Comparison of ENCODE assay signal across 8 cellular contexts in genomic region chr6:6546318-6547110, GRCh38. TPM values are rescaled to one million over a fixed set of nuclear protein-coding genes. Genes with fewer than 3 reads are reported as not detected.
A peak's percentile ranks its signal among the peaks of the same experiment; 100 is the strongest.
DNase-seq lines count a peak whose midpoint lies in the region; ATAC-seq, FAIRE-seq and TF ChIP-seq lines count a peak whose summit lies in the region.

No MANE protein-coding gene starts in this region.

- peaks cover 5 to 11% (median 7%) of the 10 kb centered on the region in 4 experiments for H3K4me1 ChIP-seq in H1 (replicated peaks in 1 of 4; ENCODE audit: control insufficient read depth in 3 of 4, insufficient read depth in 4 of 4, low read length in 3 of 4)
- peaks cover 5% of the 10 kb centered on the region for H3K4me1 ChIP-seq in mesodermal cell (ENCODE audit: control insufficient read depth, insufficient read depth, low read length, poor library complexity, severe bottlenecking)
- H3K4me1 ChIP-seq in thymus (ENCODE audit: control insufficient read depth, insufficient read depth, low read length) = no peaks in the 10 kb centered on the region

- no peaks in the 10 kb centered on the region for H4K20me1 ChIP-seq in H1 (replicated peaks in 1 of 2; ENCODE audit: control insufficient read depth in 1 of 2, insufficient read depth in 2 of 2, low read length in 2 of 2)

- no peaks in the 10 kb centered on the region for H3K79me2 ChIP-seq in H1 (ENCODE audit: control insufficient read depth in 1 of 2, insufficient read depth in 2 of 2, low read length in 2 of 2)

- 0 out of 2 replicates have a peak overlapping the region, but pooled peaks have one; percentile 72 for H2BK12ac ChIP-seq in H1 (ENCODE audit: low read depth, low read length)

- TF ChIP-seq EP300 in H1 (IDR thresholded peaks at IDR 0.05; ENCODE audit: borderline replicate concordance in 1 of 2, low read depth in 2 of 2, low read length in 2 of 2) = no peak

- H3K4ac ChIP-seq in H1 (replicated peaks; ENCODE audit: insufficient read length, low read depth, low read length) = no peak overlapping the region

- no peak overlapping the region for H2BK120ac ChIP-seq in H1 (replicated peaks; ENCODE audit: low read depth, low read length)

- CTCF ChIA-PET in activated CD4-positive, alpha-beta T cell treated with anti-CD3 and anti-CD28 coated beads for 36 hours (lab: Charles Lee) = interaction anchor here (0.7 to 4.2 kb wide), 30 partner anchors 8 to 1403 kb away, joined by 3 to 38 read pairs (median 3); partner anchors contain the start of gene F13A1
- CTCF ChIA-PET in H1 (lab: Charles Lee; ENCODE audit: partially characterized antibody) = interaction anchor here (0.6 to 3.5 kb wide), 41 partner anchors 9 to 1490 kb away, joined by 3 to 31 read pairs (median 4); partner anchors contain the start of gene F13A1

- intact Hi-C loops in activated CD4-positive, alpha-beta T cell treated with anti-CD3 and anti-CD28 coated beads for 36 hours (cut with DNase I, micrococcal nuclease) = loop anchor here (1.0 to 5.0 kb wide), 8 partner anchors 32 to 1404 kb away; partner anchors contain the start of gene NRN1 (in 1 of the 2)

- H3K27ac ChIP-seq in H1 (ENCODE audit: low read depth, low read length) (no peak overlapping the region), mesodermal cell (ENCODE audit: low read depth, low read length, severe bottlenecking) (no peak overlapping the region), thymus (ENCODE audit: low read depth) (no peak overlapping the region)

- peak overlapping the region; percentile 25 for H4K91ac ChIP-seq in H1 (replicated peaks; ENCODE audit: insufficient read length, low read length)

- H3K4me3 ChIP-seq in H1 (ENCODE audit: extremely low read depth in 1 of 4, insufficient read depth in 2 of 4, low read depth in 3 of 4, low read length in 4 of 4) (peak overlapping the region; percentile 25 to 67 (median 58)), mesodermal cell (ENCODE audit: extremely low read depth, insufficient read depth, low read length, poor library complexity, severe bottlenecking) (peak overlapping the region; percentile 29), thymus (ENCODE audit: low read length) (peak overlapping the region; percentile 3)

- FAIRE-seq in HTR-8/SVneo (lab: Jason Lieb, UNC) (no peak), H1 (lab: Jason Lieb, UNC) (no peak)

- peak overlapping the region; percentile 72 for H3K18ac ChIP-seq in H1 (ENCODE audit: extremely low read depth, low read length)

- H3K9me3 ChIP-seq in H1 (ENCODE audit: insufficient read depth in 2 of 2, low read depth in 1 of 2, low read length in 1 of 2) (no peaks in the 10 kb centered on the region), mesodermal cell (ENCODE audit: control insufficient read depth, low read length) (peaks cover 8% of the 10 kb centered on the region), thymus (ENCODE audit: control insufficient read depth) (no peaks in the 10 kb centered on the region)

- H3K79me1 ChIP-seq in H1 (ENCODE audit: low read depth, low read length) = no peaks in the 10 kb centered on the region

- no peak overlapping the region for H3K27ac Mint-ChIP-seq in activated CD4-positive, alpha-beta T cell treated with anti-CD3 and anti-CD28 coated beads for 36 hours

- H3K9me3 Mint-ChIP-seq in activated CD4-positive, alpha-beta T cell treated with anti-CD3 and anti-CD28 coated beads for 36 hours (ENCODE audit: low read depth) = no peaks in the 10 kb centered on the region

- no peak for TF ChIP-seq CTCF in H1 (IDR thresholded peaks at IDR 0.05; ENCODE audit: control extremely low read depth in 1 of 3, insufficient read depth in 1 of 3, low read depth in 1 of 3, low read length in 3 of 3)

- no peak overlapping the region for H2AK5ac ChIP-seq in H1 (ENCODE audit: low read depth, low read length)

- POLR2A ChIA-PET in activated CD4-positive, alpha-beta T cell treated with anti-CD3 and anti-CD28 coated beads for 36 hours (lab: Charles Lee) = interaction anchor here (0.6 to 0.7 kb wide), 2 partner anchors 9 to 1373 kb away, joined by 3 to 4 read pairs; no protein-coding TSS in a partner anchor
- POLR2A ChIA-PET in H1 (lab: Charles Lee; ENCODE audit: partially characterized antibody) = interaction anchor here (0.7 to 1.8 kb wide), 12 partner anchors 11 to 1403 kb away, joined by 3 to 7 read pairs (median 4); partner anchors contain the start of gene F13A1

- TF ChIP-seq RAD21 in H1 (IDR thresholded peaks at IDR 0.05 in 1 of 2, conservative IDR thresholded peaks at IDR 0.05 in 1 of 2; ENCODE audit: low read depth in 2 of 2, low read length in 2 of 2) = no peak; a peak in 1 of 4 replicates

- peak overlapping the region; percentile 21; the same call in 1 of the 2 replicates for H2BK20ac ChIP-seq in H1 (ENCODE audit: low read length)

- no peak overlapping the region for H2BK15ac ChIP-seq in H1 (ENCODE audit: low read length)

- no peak overlapping the region for H2BK5ac ChIP-seq in H1 (ENCODE audit: low read depth, low read length)

- H4K8ac ChIP-seq in H1 (ENCODE audit: extremely low read depth, insufficient read depth, low read length) = peak overlapping the region; percentile 95

- 3% methylated on average over 59 of the region's 64 CpGs; no CpG with 5 or more reads in 1 of the 2 experiments for WGBS in H1 (ENCODE audit: extremely low coverage in 1 of 2, insufficient coverage in 1 of 2, insufficient read length in 1 of 2, insufficient replicate concordance in 2 of 2, low coverage in 1 of 2, low lambda C conversion rate in 2 of 2, missing lambda C conversion rate in 1 of 2), 2 experiments
- 1 to 3% methylated on average over 53 to 54 of the region's 64 CpGs for WGBS in mesodermal cell (ENCODE audit: insufficient coverage in 2 of 2), 2 experiments
- WGBS in thymus = 1% methylated on average over 64 of the region's 64 CpGs

- TF ChIP-seq POLR2A in H1 (IDR thresholded peaks at IDR 0.05; ENCODE audit: control extremely low read depth in 1 of 2, low read depth in 2 of 2, low read length in 2 of 2) = peak in 1 of 2 experiments; percentile 57; a peak in 1 of 3 replicates

- peak; percentile 64 for DNase-seq in DMS53 treated with DMSO at 0.1 percent for 48 hours (lab: John Stamatoyannopoulos, UW; ENCODE audit: unreplicated experiment)
- peak; percentile 13 for DNase-seq in HTR-8/SVneo (ENCODE audit: insufficient read length, low spot score)
- DNase-seq in activated CD4-positive, alpha-beta T cell treated with anti-CD3 and anti-CD28 coated beads for 36 hours = peak; percentile 39
- DNase-seq in H1 (ENCODE audit: low read depth in 1 of 2, low spot score in 2 of 2) = peak in 1 of 2 experiments; percentile 75
- DNase-seq in NCI-H2196 (lab: John Stamatoyannopoulos, UW; ENCODE audit: unreplicated experiment) = no peak

- no peak overlapping the region for H3K56ac ChIP-seq in H1 (replicated peaks; ENCODE audit: insufficient read length, low read depth, low read length)

- peaks cover 33% of the 10 kb centered on the region for H3K27me3 Mint-ChIP-seq in activated CD4-positive, alpha-beta T cell treated with anti-CD3 and anti-CD28 coated beads for 36 hours

- H3K4me2 ChIP-seq in H1 (ENCODE audit: insufficient read depth in 1 of 2, low read depth in 2 of 2, low read length in 2 of 2) = peak overlapping the region; percentile 10 to 88

- H3K36me3 ChIP-seq in H1 (ENCODE audit: control insufficient read depth in 2 of 4, insufficient read depth in 4 of 4, low read length in 3 of 4) (no peaks in the 10 kb centered on the region), mesodermal cell (ENCODE audit: control insufficient read depth, insufficient read depth, low read length) (no peaks in the 10 kb centered on the region), thymus (ENCODE audit: control insufficient read depth, insufficient read depth) (no peaks in the 10 kb centered on the region)

- ATAC-seq in GM21381 (IDR thresholded peaks at IDR 0.05; ENCODE audit: unreplicated experiment) = peak; percentile 42
- ATAC-seq in activated CD4-positive, alpha-beta T cell treated with anti-CD3 and anti-CD28 coated beads for 36 hours = peak; percentile 68

- peak overlapping the region; percentile 18 for H4K5ac ChIP-seq in H1 (ENCODE audit: insufficient read length, low read depth, low read length)

- no peaks in the 10 kb centered on the region for H3K36me3 Mint-ChIP-seq in activated CD4-positive, alpha-beta T cell treated with anti-CD3 and anti-CD28 coated beads for 36 hours (ENCODE audit: low read depth)

- H3K27me3 ChIP-seq in H1 (replicated peaks in 1 of 4; ENCODE audit: control insufficient read depth in 3 of 4, extremely low read depth in 1 of 4, insufficient read depth in 3 of 4, low read length in 3 of 4) (peaks cover 2 to 20% (median 13%) of the 10 kb centered on the region in 4 experiments; a peak in 6 of 7 replicates), thymus (ENCODE audit: control insufficient read depth, insufficient read depth) (peaks cover 19% of the 10 kb centered on the region)

- H3K14ac ChIP-seq in H1 (ENCODE audit: insufficient read length) = no peak overlapping the region

- no peak overlapping the region for H3K23ac ChIP-seq in H1 (ENCODE audit: insufficient read length)

- peaks cover 2% of the 10 kb centered on the region for H3K4me1 Mint-ChIP-seq in activated CD4-positive, alpha-beta T cell treated with anti-CD3 and anti-CD28 coated beads for 36 hours

- H2AFZ ChIP-seq in H1 (ENCODE audit: low read length) = peak overlapping the region; percentile 76; the same call in 1 of the 2 replicates

- H3K23me2 ChIP-seq in H1 (ENCODE audit: low read depth, low read length) = peaks cover 6% of the 10 kb centered on the region; the same call in 1 of the 2 replicates

- H3K4me3 Mint-ChIP-seq in activated CD4-positive, alpha-beta T cell treated with anti-CD3 and anti-CD28 coated beads for 36 hours = peak overlapping the region; percentile 51

- peak overlapping the region in 3 of 4 experiments; percentile 44 to 55 (median 54); a peak in 5 of 7 replicates for H3K9ac ChIP-seq in H1 (replicated peaks in 1 of 4; ENCODE audit: extremely low read depth in 1 of 4, low read depth in 3 of 4, low read length in 3 of 4)

TF ChIP-seq in H1, 55 proteins besides CTCF, POLR2A, EP300 and RAD21 (continues in another document):
- TF ChIP-seq TAF7 (optimal IDR thresholded peaks at IDR 0.05; ENCODE audit: borderline replicate concordance, low read depth, low read length) (no peak), ZNF274 (IDR thresholded peaks at IDR 0.05; ENCODE audit: borderline replicate concordance, extremely low read depth, low read length) (no peak)

RNA-seq across cellular contexts. Expression of gene LY86, which starts 42.0 kb away (rescaled TPM):
- 1 to 10 TPM in 1 of 2 experiments, under 1 TPM in 1; 0.90 to 1.5 TPM for total RNA-seq in activated CD4-positive, alpha-beta T cell treated with anti-CD3 and anti-CD28 coated beads for 36 hours
- not detected in 2 replicates for total RNA-seq in H1 (2021; fragmentation: NEBNext Ultra II Directional; extraction: Animal tissue kit (Norgen Biotek cat#: 25700))
- polyA plus RNA-seq in H1 (2011; rRNA removed) (not detected in 2 replicates), thymus (17.1 TPM)
- polyA plus RNA-seq in H1 (2011; cell fraction: cytosol; rRNA removed) = not detected
- not detected for polyA plus RNA-seq in H1 (2011; cell fraction: nucleus; rRNA removed)
- not detected in 4 replicates for polyA plus RNA-seq in H1 (2012, experiment 1 of 2)
- polyA plus RNA-seq in H1 (2012, experiment 2 of 2) = not detected
- polyA plus RNA-seq in H1 (2013, experiment 1 of 2) = not detected
- not detected for polyA plus RNA-seq in H1 (2013, experiment 2 of 2)
- polyA minus RNA-seq in H1 (2011; rRNA and poly(A)+ RNA removed) = not detected in 2 replicates
- polyA minus RNA-seq in H1 (2011; cell fraction: cytosol; rRNA and poly(A)+ RNA removed) = not detected
- polyA minus RNA-seq in H1 (2011; cell fraction: nucleus; rRNA and poly(A)+ RNA removed) = not detected
- not detected for polyA plus RNA-seq in mesodermal cell (2013, experiment 1 of 2)
- polyA plus RNA-seq in mesodermal cell (2013, experiment 2 of 2) = not detected

Comparison
In these comparisons a context has a peak if more than half of its experiments do, and no peak if none do; other contexts are left out.
1. H3K4me3 ChIP-seq: peak in every context shown above with its lines; median percentile 58 in H1; 29 in mesodermal cell; 3 in thymus.